In the genomic region with DNA sequence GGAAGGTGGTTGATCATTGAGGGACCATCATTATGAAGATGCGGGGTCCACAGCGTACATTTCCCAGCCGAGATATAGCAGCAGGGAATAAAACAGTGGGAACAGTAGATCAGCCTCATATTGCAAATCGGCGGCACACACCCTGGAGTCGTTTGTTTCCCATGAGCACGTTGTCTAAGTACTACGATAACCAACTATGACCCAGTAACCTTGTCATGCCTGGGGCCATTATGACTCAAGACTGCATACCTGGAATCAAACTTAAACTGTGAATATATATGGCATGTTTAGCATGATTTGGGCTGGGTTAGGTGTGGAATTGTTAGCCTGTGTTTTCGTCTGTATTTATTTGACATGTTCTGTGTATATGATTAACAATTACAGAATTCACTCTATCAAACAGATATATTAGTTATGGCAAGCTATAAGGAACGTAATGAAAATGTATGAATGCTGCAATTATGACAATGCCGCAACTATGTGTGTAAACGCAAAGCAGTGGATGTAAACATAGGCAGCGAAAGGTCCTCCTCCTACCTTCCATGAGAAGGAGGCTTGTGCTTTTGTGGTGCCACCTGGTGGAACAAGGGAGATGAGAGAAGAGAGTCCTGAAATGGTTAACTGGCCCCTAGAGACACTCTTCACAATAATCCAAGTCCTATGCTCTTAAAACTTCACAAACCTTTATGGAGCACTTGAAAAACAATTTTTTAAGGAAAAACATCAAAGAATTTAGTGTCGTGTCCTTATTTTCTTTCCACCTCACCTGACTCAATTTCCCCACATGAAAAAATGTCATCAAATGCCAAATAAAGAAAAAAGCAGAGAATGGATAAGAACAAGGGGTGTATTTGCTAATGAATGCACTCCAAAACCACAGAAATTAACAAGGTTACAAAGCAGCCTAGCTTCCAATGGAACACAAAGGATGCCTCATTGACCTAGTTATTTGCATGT, we compare ENCODE assay signal across 10 cellular contexts. TPM values are rescaled to one million over a fixed set of nuclear protein-coding genes. Genes with fewer than 3 reads are reported as not detected.
A peak's percentile ranks its signal among the peaks of the same experiment; 100 is the strongest.
DNase-seq lines count a peak whose midpoint lies in the region; ATAC-seq and TF ChIP-seq lines count a peak whose summit lies in the region.
"Had no signal": no experiment of that assay in that cellular context is flagged by ENCODE, and none has a peak within 500 bp of the region (broad histone marks: within the 10 kb centered on the region; RNA-seq: fewer than 3 reads in every experiment).

No MANE protein-coding gene starts in this region.

- ATAC-seq in HG02798 (IDR thresholded peaks at IDR 0.05; ENCODE audit: poor library complexity, unreplicated experiment) (peak; percentile 67), GM18861 (IDR thresholded peaks at IDR 0.05; ENCODE audit: unreplicated experiment) (no peak), HG02981 (IDR thresholded peaks at IDR 0.05; ENCODE audit: unreplicated experiment) (no peak)
- no peak for ATAC-seq in activated T-helper 17 cell treated with anti-CD3 and anti-CD28 coated beads, Interleukin-2, amount 50 U/mL, for 72 hours (replicated peaks)

- no peak overlapping the region for H3K27ac ChIP-seq in RWPE1
- H3K27ac ChIP-seq: HL-60 had no signal

- H3K4me3 Mint-ChIP-seq in activated T-helper 17 cell treated with anti-CD3 and anti-CD28 coated beads, Interleukin-2, amount 50 U/mL, for 72 hours = no peak overlapping the region
- H3K4me3 Mint-ChIP-seq: mesothelial cell of epicardium had no signal

- peaks cover 3% of the 10 kb centered on the region for H3K9me3 Mint-ChIP-seq in activated T-helper 17 cell treated with anti-CD3 and anti-CD28 coated beads, Interleukin-2, amount 50 U/mL, for 72 hours
- H3K9me3 Mint-ChIP-seq: mesothelial cell of epicardium had no signal

- H3K36me3 Mint-ChIP-seq in activated T-helper 17 cell treated with anti-CD3 and anti-CD28 coated beads, Interleukin-2, amount 50 U/mL, for 72 hours (ENCODE audit: low read depth) = no peaks in the 10 kb centered on the region
- H3K36me3 Mint-ChIP-seq: mesothelial cell of epicardium had no signal

- POLR2A ChIA-PET in RWPE1 (lab: Yijun Ruan, JAX; ENCODE audit: low non-redundant PET) = no interaction called here

- TF ChIP-seq CTCF in GM12865 (IDR thresholded peaks at IDR 0.05; ENCODE audit: insufficient read depth, low read depth, low read length, missing control alignments) = peak; percentile 41
- TF ChIP-seq CTCF in RWPE1 (conservative IDR thresholded peaks at IDR 0.05; ENCODE audit: low read depth) = peak; percentile 54

- H3K4me3 ChIP-seq in GM12865 (ENCODE audit: low read depth, low read length) = no peak overlapping the region

- no peaks in the 10 kb centered on the region for H3K27me3 Mint-ChIP-seq in activated T-helper 17 cell treated with anti-CD3 and anti-CD28 coated beads, Interleukin-2, amount 50 U/mL, for 72 hours

- CTCF ChIA-PET in RWPE1 (lab: Yijun Ruan, JAX) = interaction anchor here (0.7 to 0.8 kb wide), 2 partner anchors 53 to 890 kb away, joined by 3 to 5 read pairs; no protein-coding TSS in a partner anchor

- DNase-seq in GM12865 (ENCODE audit: low read depth) (peak; percentile 46), RWPE1 (ENCODE audit: low spot score) (peak; percentile 33), left kidney (ENCODE audit: low read depth, low spot score) (peak; percentile 64)
- DNase-seq in activated CD4-positive, alpha-beta T cell treated with anti-CD3 and anti-CD28 coated beads, Interleukin-2, amount 50 U/mL, for 4 hours = no peak

- no peak overlapping the region for H3K27ac Mint-ChIP-seq in activated T-helper 17 cell treated with anti-CD3 and anti-CD28 coated beads, Interleukin-2, amount 50 U/mL, for 72 hours
- H3K27ac Mint-ChIP-seq: mesothelial cell of epicardium had no signal

- no peaks in the 10 kb centered on the region for H3K4me1 Mint-ChIP-seq in activated T-helper 17 cell treated with anti-CD3 and anti-CD28 coated beads, Interleukin-2, amount 50 U/mL, for 72 hours

RNA-seq across cellular contexts. Expression of a gene that starts 47.1 kb away (rescaled TPM):
- total RNA-seq in activated T-helper 17 cell treated with anti-CD3 and anti-CD28 coated beads, Interleukin-2, amount 50 U/mL, for 72 hours = not detected

Comparison
In these comparisons a context has a peak if more than half of its experiments do, and no peak if none do; other contexts are left out.
1. DNase-seq: peak in GM12865 (single experiment), RWPE1 (single experiment) and left kidney (single experiment); none in activated CD4-positive, alpha-beta T cell treated with anti-CD3 and anti-CD28 coated beads, Interleukin-2, amount 50 U/mL, for 4 hours (0 of 2).